Comparison of ENCODE assay signal across 17 cellular contexts in genomic region chr6:159615923-159616322, GRCh38.
DNase-seq lines count a peak whose midpoint lies in the region; ATAC-seq and TF ChIP-seq lines count a peak whose summit lies in the region.
"Had no signal": no experiment of that assay in that cellular context is flagged by ENCODE, and none has a peak within 500 bp of the region (broad histone marks: within the 10 kb centered on the region; RNA-seq: fewer than 3 reads in every experiment).

No MANE protein-coding gene starts in this region.

- DNase-seq in AG10803 (ENCODE audit: low read depth) (peak; percentile 25), DMS 273 (lab: John Stamatoyannopoulos, UW; ENCODE audit: unreplicated experiment) (peak; percentile 74), NCI-H524 (lab: John Stamatoyannopoulos, UW) (peak; percentile 53 to 94), fibroblast of peridontal ligament (ENCODE audit: extremely low read depth) (peak; percentile 38), posterior vena cava (ENCODE audit: low spot score) (no peak)
- DNase-seq: ACHN; Caco-2; CD8-positive, alpha-beta memory T cell; DMS79; EL; GM23248; IMR-90; KBM-7 had no signal

- intact Hi-C loops in posterior vena cava (cut with DNase I) = no loop called here

- no peak for TF ChIP-seq CTCF in AG10803 (conservative IDR thresholded peaks at IDR 0.05; ENCODE audit: low read length)

- ATAC-seq in GM19455 (IDR thresholded peaks at IDR 0.05; ENCODE audit: unreplicated experiment) (no peak), GM18858 (IDR thresholded peaks at IDR 0.05; ENCODE audit: unreplicated experiment) (no peak), GM21390 (IDR thresholded peaks at IDR 0.05; ENCODE audit: unreplicated experiment) (no peak)
- ATAC-seq: HCT116 had no signal

- H3K4me3 ChIP-seq in AG10803 (ENCODE audit: low read length) = no peak overlapping the region
- H3K4me3 ChIP-seq: GM23248 had no signal
